8 cellular contexts compared by ENCODE assay signal in genomic region chr2:118202707-118203303, GRCh38.
DNase-seq lines count a peak whose midpoint lies in the region; ATAC-seq, FAIRE-seq and TF ChIP-seq lines count a peak whose summit lies in the region.

No MANE protein-coding gene starts in this region.

- H3K27me3 ChIP-seq in DND-41 (ENCODE audit: insufficient read depth, low read length, poor library complexity) (no peaks in the 10 kb centered on the region), SJCRH30 (no peaks in the 10 kb centered on the region), right atrium auricular region (no peaks in the 10 kb centered on the region)

- H3K4me3 Mint-ChIP-seq in activated naive CD8-positive, alpha-beta T cell treated with anti-CD3 and anti-CD28 coated beads for 36 hours: no peak overlapping the region

- H3K4me1 Mint-ChIP-seq in activated naive CD8-positive, alpha-beta T cell treated with anti-CD3 and anti-CD28 coated beads for 36 hours: peaks cover 3% of the 10 kb centered on the region

- no peak overlapping the region for H3K4me2 ChIP-seq in DND-41 (ENCODE audit: insufficient read depth, low read length)

- H3K4me1 ChIP-seq in DND-41 (ENCODE audit: insufficient read depth, low read length) (no peaks in the 10 kb centered on the region), SJCRH30 (no peaks in the 10 kb centered on the region), right atrium auricular region (no peaks in the 10 kb centered on the region)

- no peak overlapping the region for H2AFZ ChIP-seq in DND-41 (ENCODE audit: low read depth, low read length)

- H3K9me3 Mint-ChIP-seq in activated naive CD8-positive, alpha-beta T cell treated with anti-CD3 and anti-CD28 coated beads for 36 hours: no peaks in the 10 kb centered on the region

- no peaks in the 10 kb centered on the region for H3K36me3 Mint-ChIP-seq in activated naive CD8-positive, alpha-beta T cell treated with anti-CD3 and anti-CD28 coated beads for 36 hours

- no peak overlapping the region for H3K9ac ChIP-seq in DND-41 (ENCODE audit: low read depth, low read length)

- H3K9me3 ChIP-seq in DND-41 (ENCODE audit: insufficient read depth, low read length, severe bottlenecking): no peaks in the 10 kb centered on the region
- no peaks in the 10 kb centered on the region for H3K9me3 ChIP-seq in SJCRH30 (replicated peaks)
- H3K9me3 ChIP-seq in right atrium auricular region: no peaks in the 10 kb centered on the region

- no peak overlapping the region for H3K27ac ChIP-seq in DND-41 (ENCODE audit: low read length)
- H3K27ac ChIP-seq in SJCRH30: no peak overlapping the region
- H3K27ac ChIP-seq in right atrium auricular region: no peak overlapping the region

- H4K20me1 ChIP-seq in DND-41 (ENCODE audit: insufficient read depth, low read length): no peaks in the 10 kb centered on the region; the same call in 1 of the 2 replicates

- peaks cover 23% of the 10 kb centered on the region for H3K27me3 Mint-ChIP-seq in activated naive CD8-positive, alpha-beta T cell treated with anti-CD3 and anti-CD28 coated beads for 36 hours

- H3K4me3 ChIP-seq in DND-41 (ENCODE audit: low read depth in 1 of 2, low read length in 2 of 2) (no peak overlapping the region), SJCRH30 (no peak overlapping the region), right atrium auricular region (no peak overlapping the region)

- peak; percentile 93 for ATAC-seq in DND-41 (ENCODE audit: insufficient read depth, low read depth)
- ATAC-seq in GM19395 (IDR thresholded peaks at IDR 0.05; ENCODE audit: unreplicated experiment): peak; percentile 99
- ATAC-seq in HG03439 (IDR thresholded peaks at IDR 0.05; ENCODE audit: unreplicated experiment): peak; percentile 88

- DNase-seq in DND-41: peak; percentile 56
- DNase-seq in SJCRH30: peak; percentile 33 to 61
- DNase-seq in activated naive CD8-positive, alpha-beta T cell treated with anti-CD3 and anti-CD28 coated beads for 36 hours: peak; percentile 39
- no peak for DNase-seq in right atrium auricular region (ENCODE audit: low spot score)
- peak; percentile 55 for DNase-seq in stimulated activated CD4-positive, alpha-beta T cell treated with anti-CD3 and anti-CD28 coated beads, Interleukin-1b, Interleukin-23, amount 100 ng/mL, for 48 hours
- DNase-seq in frontal cortex (ENCODE audit: low spot score in 2 of 2): no peak

- TF ChIP-seq CTCF in DND-41 (IDR thresholded peaks at IDR 0.05; ENCODE audit: borderline replicate concordance, extremely low read depth, low read length, poor library complexity, severe bottlenecking): peak; percentile 93
- peak; percentile 42 to 73 for TF ChIP-seq CTCF in right atrium auricular region (IDR thresholded peaks at IDR 0.05)

- H3K36me3 ChIP-seq in DND-41 (ENCODE audit: insufficient read depth, low read length) (no peaks in the 10 kb centered on the region), SJCRH30 (no peaks in the 10 kb centered on the region), right atrium auricular region (no peaks in the 10 kb centered on the region)

- no peaks in the 10 kb centered on the region for H3K79me2 ChIP-seq in DND-41 (ENCODE audit: insufficient read depth, low read length)

- no peak for FAIRE-seq in frontal cortex (lab: Jason Lieb, UNC)

- no peak overlapping the region for H3K27ac Mint-ChIP-seq in activated naive CD8-positive, alpha-beta T cell treated with anti-CD3 and anti-CD28 coated beads for 36 hours

Comparison
In these comparisons a context has a peak if more than half of its experiments do, and no peak if none do; other contexts are left out.
1. DNase-seq: peak in DND-41 (single experiment), SJCRH30 (2 of 2), activated naive CD8-positive, alpha-beta T cell treated with anti-CD3 and anti-CD28 coated beads for 36 hours (single experiment) and stimulated activated CD4-positive, alpha-beta T cell treated with anti-CD3 and anti-CD28 coated beads, Interleukin-1b, Interleukin-23, amount 100 ng/mL, for 48 hours (single experiment); none in right atrium auricular region (single experiment) and frontal cortex (0 of 2).
2. Peak in every context shown above with its lines, with median percentiles within 50 percentile points of each other: ATAC-seq.